15 cellular contexts compared by ENCODE assay signal in the genomic region with DNA sequence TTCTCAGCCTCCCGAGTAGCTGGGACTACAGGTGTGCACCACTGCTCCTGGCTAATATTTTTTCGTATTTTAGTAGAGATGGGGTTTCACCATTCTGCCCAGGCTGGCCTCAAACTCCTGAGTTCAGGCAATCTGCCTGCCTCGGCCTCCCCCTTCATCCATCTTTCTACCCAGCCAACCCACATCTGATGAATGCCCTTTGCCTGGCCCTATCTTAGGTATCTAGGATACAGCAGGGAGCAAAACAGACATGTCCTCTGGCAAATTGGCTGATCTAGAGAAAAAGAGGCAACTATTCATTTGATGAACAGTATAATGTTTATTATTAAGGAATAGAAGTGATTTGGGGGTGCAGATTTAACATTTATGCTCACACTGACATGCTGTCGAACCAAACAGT.
A peak's percentile ranks its signal among the peaks of the same experiment; 100 is the strongest.
DNase-seq lines count a peak whose midpoint lies in the region; ATAC-seq and TF ChIP-seq lines count a peak whose summit lies in the region.
"Had no signal": no experiment of that assay in that cellular context is flagged by ENCODE, and none has a peak within 500 bp of the region (broad histone marks: within the 10 kb centered on the region; RNA-seq: fewer than 3 reads in every experiment).

No MANE protein-coding gene starts in this region.

- POLR2A ChIA-PET in Panc1 (lab: Charles Lee), result no interaction called here

- 90 to 91% methylated on average over 4 of the region's 4 CpGs for WGBS in GM23248 (ENCODE audit: low coverage in 1 of 2, low lambda C conversion rate in 2 of 2, missing lambda C conversion rate in 2 of 2), 2 experiments

- H3K9me2 ChIP-seq in GM23248 (ENCODE audit: insufficient read depth), result no peaks in the 10 kb centered on the region

- no peak overlapping the region for H2AFZ ChIP-seq in GM23248

- CTCF ChIA-PET in Panc1 (lab: Charles Lee), result no interaction called here

- in situ Hi-C loops in GM23248 (cut with MboI) (loop anchor here (25.0 kb wide), 1 partner anchor 279 kb away; no protein-coding TSS in a partner anchor), Panc1 (cut with HindIII; ENCODE audit: low pct_unique_long_range_greater_than_20kb, low sequenced_read_pairs) (no loop called here)

- peaks cover 87% of the 10 kb centered on the region for H3K4me1 Mint-ChIP-seq in osteocyte (ENCODE audit: unreplicated experiment)

- H3K36me3 ChIP-seq in GM23248 (ENCODE audit: low read depth) (0 out of 2 replicates have a peak, but pooled peaks cover under 1% of the 10 kb centered on the region), Panc1 (ENCODE audit: control insufficient read depth, insufficient read depth, low read length) (peaks cover 3% of the 10 kb centered on the region; the same call in 1 of the 2 replicates)

- peak overlapping the region; percentile 72 for H3K9ac ChIP-seq in GM23248

- H3K9me3 Mint-ChIP-seq in osteocyte (ENCODE audit: unreplicated experiment), result no peaks in the 10 kb centered on the region
- H3K9me3 Mint-ChIP-seq: activated CD4-positive, alpha-beta T cell treated with anti-CD3 and anti-CD28 coated beads, Interleukin-2, amount 10 ng/mL, durations not matched to agents 7 days and 5 days; activated T-helper 1 cell treated with anti-CD3 and anti-CD28 coated beads, Interleukin-12 subunit alpha, Interleukin-12 subunit beta, Interleukin-2, Interleukin-4 antibody, amounts not matched to agents 30 ng/mL and 10 ng/mL and 1 ng/mL, durations not matched to agents 14 hours and 24 hours and 36 hours had no signal

- H3K9me3 ChIP-seq in GM23248 (ENCODE audit: low read depth) (no peaks in the 10 kb centered on the region), Panc1 (ENCODE audit: control insufficient read depth, insufficient read depth, low read depth, low read length) (no peaks in the 10 kb centered on the region)
- H3K9me3 ChIP-seq: spleen had no signal

- H3K27me3 ChIP-seq in GM23248 (replicated peaks; ENCODE audit: insufficient read depth), result no peaks in the 10 kb centered on the region
- no peaks in the 10 kb centered on the region for H3K27me3 ChIP-seq in Panc1 (ENCODE audit: control insufficient read depth, insufficient read depth, low read length)
- H3K27me3 ChIP-seq: spleen had no signal

- peak overlapping the region; percentile 56; the same call in 1 of the 2 replicates for H3K4me3 ChIP-seq in GM23248
- no peak overlapping the region for H3K4me3 ChIP-seq in Panc1 (ENCODE audit: low read depth in 2 of 2, low read length in 2 of 2)
- H3K4me3 ChIP-seq: spleen had no signal

- H4K20me1 ChIP-seq in GM23248 (ENCODE audit: insufficient read depth), result no peaks in the 10 kb centered on the region

- ATAC-seq in Panc1, result no peak
- ATAC-seq in GM21360 (IDR thresholded peaks at IDR 0.05; ENCODE audit: unreplicated experiment), result no peak
- ATAC-seq: left lobe of liver had no signal

- no peaks in the 10 kb centered on the region for H3K27me3 Mint-ChIP-seq in osteocyte (ENCODE audit: unreplicated experiment)

- intact Hi-C loops in Panc1 (cut with micrococcal nuclease; ENCODE audit: unreplicated experiment) (loop anchor here (5.0 kb wide), 2 partner anchors 114 to 159 kb away; no protein-coding TSS in a partner anchor), posterior vena cava (cut with DNase I) (loop anchor here in 1 of 2 donors (10.0 kb wide), 1 partner anchor 271 kb away; no protein-coding TSS in a partner anchor)

- TF ChIP-seq CTCF in Panc1 (IDR thresholded peaks at IDR 0.05) (no peak), osteocyte (IDR thresholded peaks at IDR 0.05) (no peak)

- peaks cover 2% of the 10 kb centered on the region for H3K36me3 Mint-ChIP-seq in osteocyte (ENCODE audit: unreplicated experiment)

- peak overlapping the region; percentile 31 for H3K4me3 Mint-ChIP-seq in osteocyte (ENCODE audit: unreplicated experiment)
- H3K4me3 Mint-ChIP-seq: activated CD4-positive, alpha-beta T cell treated with anti-CD3 and anti-CD28 coated beads, Interleukin-2, amount 10 ng/mL, durations not matched to agents 7 days and 5 days; activated T-helper 1 cell treated with anti-CD3 and anti-CD28 coated beads, Interleukin-12 subunit alpha, Interleukin-12 subunit beta, Interleukin-2, Interleukin-4 antibody, amounts not matched to agents 30 ng/mL and 10 ng/mL and 1 ng/mL, durations not matched to agents 14 hours and 24 hours and 36 hours had no signal

- BruUV-seq in Panc1 (replicated peaks; lab: Mats Ljungman, UMichigan), result no TSS peak

- H3K4me1 ChIP-seq in GM23248 (ENCODE audit: insufficient read depth) (peaks cover 93% of the 10 kb centered on the region), Panc1 (ENCODE audit: control insufficient read depth, insufficient read depth, low read length) (peaks cover 99% of the 10 kb centered on the region)

- peak; percentile 32 for DNase-seq in GM23248
- no peak for DNase-seq in Panc1 (ENCODE audit: low read depth, low spot score)
- DNase-seq in epithelial cell of prostate (ENCODE audit: low read depth, low spot score), result no peak
- no peak for DNase-seq in osteocyte (ENCODE audit: extremely low spot score, unreplicated experiment)
- DNase-seq in posterior vena cava (ENCODE audit: low spot score), result no peak
- DNase-seq in NCI-H1092 (lab: John Stamatoyannopoulos, UW), result no peak
- DNase-seq in inferior parietal cortex (ENCODE audit: extremely low spot score), result no peak
- DNase-seq: activated CD4-positive, alpha-beta T cell treated with anti-CD3 and anti-CD28 coated beads, Interleukin-2, amount 10 ng/mL, durations not matched to agents 7 days and 5 days; effector CD4-positive, alpha-beta T cell; MM.1S; spleen; substantia nigra had no signal

- peaks cover 81% of the 10 kb centered on the region for H3F3A ChIP-seq in GM23248 (ENCODE audit: insufficient read depth)

- H3K27ac ChIP-seq in GM23248, result peak overlapping the region; percentile 96
- peak overlapping the region; percentile 96 for H3K27ac ChIP-seq in Panc1 (ENCODE audit: low read length)
- H3K27ac ChIP-seq in epithelial cell of prostate, result peak overlapping the region; percentile 78
- H3K27ac ChIP-seq: spleen had no signal

- H3K4me2 ChIP-seq in GM23248 (ENCODE audit: unreplicated experiment), result peak overlapping the region; percentile 77

- peaks cover 99% of the 10 kb centered on the region for H3K79me2 ChIP-seq in GM23248 (ENCODE audit: insufficient read depth)

- H3K27ac Mint-ChIP-seq in osteocyte (ENCODE audit: unreplicated experiment), result peak overlapping the region; percentile 94
- H3K27ac Mint-ChIP-seq: activated CD4-positive, alpha-beta T cell treated with anti-CD3 and anti-CD28 coated beads, Interleukin-2, amount 10 ng/mL, durations not matched to agents 7 days and 5 days; activated T-helper 1 cell treated with anti-CD3 and anti-CD28 coated beads, Interleukin-12 subunit alpha, Interleukin-12 subunit beta, Interleukin-2, Interleukin-4 antibody, amounts not matched to agents 30 ng/mL and 10 ng/mL and 1 ng/mL, durations not matched to agents 14 hours and 24 hours and 36 hours had no signal
